ENCODE assay signal across 1 cellular context in genomic region chr3:50221413-50222168, GRCh38.
TF ChIP-seq lines count a peak whose summit lies in the region.

No MANE protein-coding gene starts in this region.

TF ChIP-seq in H1, 55 proteins besides CTCF, POLR2A, EP300 and RAD21:
- TF ChIP-seq ZNF274 (IDR thresholded peaks at IDR 0.05; ENCODE audit: borderline replicate concordance, extremely low read depth, low read length) (no peak), GABPA (IDR thresholded peaks at IDR 0.05; ENCODE audit: borderline replicate concordance, insufficient read depth, low read length) (peak; percentile 67; the same call in 1 of the 2 replicates), JUN (IDR thresholded peaks at IDR 0.05; ENCODE audit: low read depth, low read length) (no peak), HDAC6 (IDR thresholded peaks at IDR 0.05; ENCODE audit: low read depth, low read length) (no peak), YY1 (IDR thresholded peaks at IDR 0.05; ENCODE audit: low read depth, low read length) (0 out of 2 replicates have a peak, but pooled peaks have one; percentile 5), TBP (IDR thresholded peaks at IDR 0.05; ENCODE audit: low read depth, low read length) (0 out of 2 replicates have a peak, but pooled peaks have one; percentile 20)
